In genomic region chr7:103031024-103031423, GRCh38 we compare ENCODE assay signal across 2 cellular contexts.
A peak's percentile ranks its signal among the peaks of the same experiment; 100 is the strongest.
TF ChIP-seq lines count a peak whose summit lies in the region.

No MANE protein-coding gene starts in this region.

TF ChIP-seq in HepG2, 621 proteins besides CTCF, POLR2A, EP300 and RAD21:
- TF ChIP-seq, protein P1, sequence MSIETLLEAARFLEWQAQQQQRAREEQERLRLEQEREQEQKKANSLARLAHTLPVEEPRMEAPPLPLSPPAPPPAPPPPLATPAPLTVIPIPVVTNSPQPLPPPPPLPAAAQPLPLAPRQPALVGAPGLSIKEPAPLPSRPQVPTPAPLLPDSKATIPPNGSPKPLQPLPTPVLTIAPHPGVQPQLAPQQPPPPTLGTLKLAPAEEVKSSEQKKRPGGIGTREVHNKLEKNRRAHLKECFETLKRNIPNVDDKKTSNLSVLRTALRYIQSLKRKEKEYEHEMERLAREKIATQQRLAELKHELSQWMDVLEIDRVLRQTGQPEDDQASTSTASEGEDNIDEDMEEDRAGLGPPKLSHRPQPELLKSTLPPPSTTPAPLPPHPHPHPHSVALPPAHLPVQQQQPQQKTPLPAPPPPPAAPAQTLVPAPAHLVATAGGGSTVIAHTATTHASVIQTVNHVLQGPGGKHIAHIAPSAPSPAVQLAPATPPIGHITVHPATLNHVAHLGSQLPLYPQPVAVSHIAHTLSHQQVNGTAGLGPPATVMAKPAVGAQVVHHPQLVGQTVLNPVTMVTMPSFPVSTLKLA (IDR thresholded peaks at IDR 0.05) = peak; percentile 98
- no peak for TF ChIP-seq ZNF782 (CRISPR knock-in tag; IDR thresholded peaks at IDR 0.05; ENCODE audit: borderline replicate concordance)
- no peak for TF ChIP-seq ELF3 (CRISPR knock-in tag; IDR thresholded peaks at IDR 0.05)
- TF ChIP-seq KLF15 (CRISPR knock-in tag; IDR thresholded peaks at IDR 0.05; ENCODE audit: borderline replicate concordance) = no peak
- no peak for TF ChIP-seq ZNF101 (CRISPR knock-in tag; IDR thresholded peaks at IDR 0.05; ENCODE audit: borderline replicate concordance, low read depth)
- no peak for TF ChIP-seq FOXP1 (IDR thresholded peaks at IDR 0.05)
- no peak for TF ChIP-seq FOXP1 (CRISPR knock-in tag; IDR thresholded peaks at IDR 0.05)

TF ChIP-seq in K562, 482 proteins besides CTCF, POLR2A, EP300 and RAD21:
- no peak for TF ChIP-seq ZC3H4 (CRISPR knock-in tag; IDR thresholded peaks at IDR 0.05; ENCODE audit: borderline replicate concordance)
- no peak for TF ChIP-seq NR3C1 (CRISPR knock-in tag; IDR thresholded peaks at IDR 0.05)
- no peak for TF ChIP-seq SRSF3 (IDR thresholded peaks at IDR 0.05; ENCODE audit: insufficient read depth, low read length)
- TF ChIP-seq, protein P2, sequence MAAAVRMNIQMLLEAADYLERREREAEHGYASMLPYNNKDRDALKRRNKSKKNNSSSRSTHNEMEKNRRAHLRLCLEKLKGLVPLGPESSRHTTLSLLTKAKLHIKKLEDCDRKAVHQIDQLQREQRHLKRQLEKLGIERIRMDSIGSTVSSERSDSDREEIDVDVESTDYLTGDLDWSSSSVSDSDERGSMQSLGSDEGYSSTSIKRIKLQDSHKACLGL (CRISPR knock-in tag; IDR thresholded peaks at IDR 0.05; ENCODE audit: borderline replicate concordance, poor library complexity, severe bottlenecking) = no peak
- no peak for TF ChIP-seq NUFIP1 (IDR thresholded peaks at IDR 0.05; ENCODE audit: partially characterized antibody)
